Comparison of ENCODE assay signal across 22 cellular contexts in genomic region chr17:39534768-39535405, GRCh38.
"Had no signal": no experiment of that assay in that cellular context is flagged by ENCODE, and none has a peak within 500 bp of the region (broad histone marks: within the 10 kb centered on the region; RNA-seq: fewer than 3 reads in every experiment).

No MANE protein-coding gene starts in this region.

- H3K27ac Mint-ChIP-seq: mesothelial cell of epicardium; nephron; neural progenitor cell; progenitor cell of endocrine pancreas; stimulated activated naive B cell treated with anti-CD40 and anti-IgM and Interleukin-4, amounts not matched to agents 10 μg/mL and 1 μg/mL and 100 μg/mL, for 72 hours; stimulated activated naive CD8-positive, alpha-beta T cell treated with anti-CD3 and anti-CD28 coated beads, Interleukin-15, Interleukin-2, amounts not matched to agents 100 ng/mL and 50 ng/mL, for 24 hours had no signal

- ATAC-seq: esophagus mucosa; gastrocnemius medialis; left cardiac atrium; naive thymus-derived CD4-positive, alpha-beta T cell; sciatic nerve; stimulated activated naive B cell treated with anti-CD40 and anti-IgM and Interleukin-4, amounts not matched to agents 10 μg/mL and 1 μg/mL and 100 μg/mL, for 72 hours had no signal

- H3K4me3 Mint-ChIP-seq: mesothelial cell of epicardium; naive thymus-derived CD4-positive, alpha-beta T cell; nephron; neural progenitor cell; stimulated activated naive B cell treated with anti-CD40 and anti-IgM and Interleukin-4, amounts not matched to agents 10 μg/mL and 1 μg/mL and 100 μg/mL, for 72 hours; stimulated activated naive CD8-positive, alpha-beta T cell treated with anti-CD3 and anti-CD28 coated beads, Interleukin-15, Interleukin-2, amounts not matched to agents 100 ng/mL and 50 ng/mL, for 24 hours had no signal

- H3K9me3 Mint-ChIP-seq: mesothelial cell of epicardium; naive thymus-derived CD4-positive, alpha-beta T cell; nephron; neural progenitor cell; stimulated activated naive B cell treated with anti-CD40 and anti-IgM and Interleukin-4, amounts not matched to agents 10 μg/mL and 1 μg/mL and 100 μg/mL, for 72 hours; stimulated activated naive CD8-positive, alpha-beta T cell treated with anti-CD3 and anti-CD28 coated beads, Interleukin-15, Interleukin-2, amounts not matched to agents 100 ng/mL and 50 ng/mL, for 24 hours had no signal

- H3K27me3 Mint-ChIP-seq: naive thymus-derived CD4-positive, alpha-beta T cell; progenitor cell of endocrine pancreas; stimulated activated naive B cell treated with anti-CD40 and anti-IgM and Interleukin-4, amounts not matched to agents 10 μg/mL and 1 μg/mL and 100 μg/mL, for 72 hours; stimulated activated naive CD8-positive, alpha-beta T cell treated with anti-CD3 and anti-CD28 coated beads, Interleukin-15, Interleukin-2, amounts not matched to agents 100 ng/mL and 50 ng/mL, for 24 hours had no signal

- H3K4me1 Mint-ChIP-seq: neural progenitor cell had no signal

- DNase-seq: dorsolateral prefrontal cortex; effector CD4-positive, alpha-beta T cell; foreskin fibroblast; gastrocnemius medialis; head of caudate nucleus; kidney; left cardiac atrium; left lung; mesenchymal stem cell; naive thymus-derived CD4-positive, alpha-beta T cell; stimulated activated CD4-positive, alpha-beta T cell treated with anti-CD3 and anti-CD28 coated beads, Interleukin-12 subunit alpha, Interleukin-12 subunit beta, amount 100 ng/mL, for 4 hours; stimulated activated CD4-positive, alpha-beta T cell treated with anti-CD3 and anti-CD28 coated beads, Interleukin-1b, Interleukin-23, amount 100 ng/mL, for 48 hours; stimulated activated CD4-positive, alpha-beta T cell treated with anti-CD3 and anti-CD28 coated beads, Interleukin-4, amount 100 ng/mL, for 1 hour; stimulated activated naive B cell treated with anti-CD40 and anti-IgM and Interleukin-4, amounts not matched to agents 10 μg/mL and 1 μg/mL and 100 μg/mL, for 72 hours; upper lobe of right lung had no signal
